Comparison of ENCODE assay signal across 8 cellular contexts in genomic region chr17:47531228-47531820, GRCh38. TPM values are rescaled to one million over a fixed set of nuclear protein-coding genes. Genes with fewer than 3 reads are reported as not detected.
DNase-seq lines count a peak whose midpoint lies in the region; ATAC-seq, FAIRE-seq and TF ChIP-seq lines count a peak whose summit lies in the region.
"Not testable (repeated sequence)": the region's sequence is repeated elsewhere in the genome, so short reads cannot be mapped to it uniquely, and the experiment has no call there.

No MANE protein-coding gene starts in this region.

- not testable (repeated sequence) for FAIRE-seq in kidney (lab: Jason Lieb, UNC)

- not testable (repeated sequence) for H3K27ac ChIP-seq in AG04450 (ENCODE audit: low read depth, low read length)
- peak overlapping the region in 52 of 59 donors; percentile 22 to 90 (median 75) for H3K27ac ChIP-seq in dorsolateral prefrontal cortex
- peak overlapping the region; percentile 53 to 71 for H3K27ac ChIP-seq in kidney (ENCODE audit: low read depth in 2 of 2, low read length in 2 of 2)
- peak overlapping the region; percentile 90 to 93 (median 92) for H3K27ac ChIP-seq in gastrocnemius medialis

- DNase-seq in AG04450 (ENCODE audit: low read depth, low spot score); gastrocnemius medialis: not testable (repeated sequence)
- DNase-seq in activated CD4-positive, alpha-beta memory T cell treated with anti-CD3 and anti-CD28 coated beads for 36 hours = peak; percentile 19
- DNase-seq in dorsolateral prefrontal cortex = peak in 1 of 10 donors; percentile 42
- peak; percentile 76 for DNase-seq in kidney

- peak overlapping the region; percentile 74 for H3K4me2 ChIP-seq in Loucy (ENCODE audit: low read depth, low read length, poor library complexity, severe bottlenecking)

- H2AFZ ChIP-seq in Loucy (ENCODE audit: low read length) = not testable (repeated sequence)

- peak overlapping the region; percentile 62 for H3K4me3 Mint-ChIP-seq in activated CD4-positive, alpha-beta memory T cell treated with anti-CD3 and anti-CD28 coated beads for 36 hours

- peak; percentile 29 for ATAC-seq in GM18868 (IDR thresholded peaks at IDR 0.05; ENCODE audit: unreplicated experiment)
- peak; percentile 28 for ATAC-seq in HG02763 (IDR thresholded peaks at IDR 0.05; ENCODE audit: unreplicated experiment)
- ATAC-seq in gastrocnemius medialis = peak; percentile 24 to 47

- not testable (repeated sequence) for H3K9me3 ChIP-seq in AG04450 (ENCODE audit: control insufficient read depth, insufficient read depth, low read length); Loucy (ENCODE audit: insufficient read depth, low read depth, low read length); kidney (ENCODE audit: control insufficient read depth in 1 of 2, low read length in 2 of 2); gastrocnemius medialis

- not testable (repeated sequence) for TF ChIP-seq POLR2A in gastrocnemius medialis (IDR thresholded peaks at IDR 0.05)

- TF ChIP-seq CTCF in AG04450 (IDR thresholded peaks at IDR 0.05; ENCODE audit: low read depth, low read length); Loucy (conservative IDR thresholded peaks at IDR 0.05; ENCODE audit: low read length); dorsolateral prefrontal cortex (IDR thresholded peaks at IDR 0.05 in 54 of 56, conservative IDR thresholded peaks at IDR 0.05 in 2 of 56; ENCODE audit: low read depth in 1 of 56, partially characterized antibody in 56 of 56); kidney (IDR thresholded peaks at IDR 0.05; ENCODE audit: borderline replicate concordance, extremely low read depth, insufficient read depth); gastrocnemius medialis (IDR thresholded peaks at IDR 0.05 in 4 of 5, conservative IDR thresholded peaks at IDR 0.05 in 1 of 5): not testable (repeated sequence)

- H3K9me2 ChIP-seq in Loucy (replicated peaks; ENCODE audit: low read depth, low read length) = not testable (repeated sequence)

- POLR2A ChIA-PET in AG04450 (lab: Yijun Ruan, JAX); activated CD4-positive, alpha-beta memory T cell treated with anti-CD3 and anti-CD28 coated beads for 36 hours (lab: Charles Lee): not testable (repeated sequence)

- in situ Hi-C loops in gastrocnemius medialis (cut with MboI; ENCODE audit: low sequenced_read_pairs in 4 of 4) = not testable (repeated sequence)

- CTCF ChIA-PET in AG04450 (lab: Charles Lee); activated CD4-positive, alpha-beta memory T cell treated with anti-CD3 and anti-CD28 coated beads for 36 hours (lab: Charles Lee): not testable (repeated sequence)

- H3K79me2 ChIP-seq in Loucy (ENCODE audit: insufficient read depth, low read length) = peaks cover 35% of the 10 kb centered on the region

- intact Hi-C loops in activated CD4-positive, alpha-beta memory T cell treated with anti-CD3 and anti-CD28 coated beads for 36 hours (cut with micrococcal nuclease) = loop anchor here (5.0 kb wide), 1 partner anchor 39 kb away; no protein-coding TSS in a partner anchor
- intact Hi-C loops in dorsolateral prefrontal cortex (cut with DNase I); kidney (cut with DNase I); gastrocnemius medialis (cut with DNase I; ENCODE audit: low total_unique reads): not testable (repeated sequence)

- H3K27me3 Mint-ChIP-seq in activated CD4-positive, alpha-beta memory T cell treated with anti-CD3 and anti-CD28 coated beads for 36 hours = not testable (repeated sequence)

- H3K36me3 Mint-ChIP-seq in activated CD4-positive, alpha-beta memory T cell treated with anti-CD3 and anti-CD28 coated beads for 36 hours = not testable (repeated sequence)

- H3K36me3 ChIP-seq in Loucy (ENCODE audit: insufficient read depth, low read length); kidney (ENCODE audit: control insufficient read depth in 1 of 2, insufficient read depth in 2 of 2, low read length in 2 of 2); gastrocnemius medialis: not testable (repeated sequence)

- H3K9ac ChIP-seq in Loucy (ENCODE audit: low read depth, low read length, poor library complexity, severe bottlenecking) = peak overlapping the region; percentile 74
- H3K9ac ChIP-seq in kidney (ENCODE audit: low read length in 2 of 2) = not testable (repeated sequence)

- peak overlapping the region; percentile 70 for H3K4me3 ChIP-seq in AG04450 (ENCODE audit: low read depth, low read length)
- H3K4me3 ChIP-seq in Loucy (ENCODE audit: low read length, poor library complexity, severe bottlenecking) = peak overlapping the region; percentile 84
- H3K4me3 ChIP-seq in dorsolateral prefrontal cortex = peak overlapping the region; percentile 26 to 76 (median 61)
- peak overlapping the region; percentile 60 to 63 for H3K4me3 ChIP-seq in kidney (ENCODE audit: low read length in 2 of 2)
- H3K4me3 ChIP-seq in gastrocnemius medialis = peak overlapping the region; percentile 57 to 72 (median 63)

- H4K20me1 ChIP-seq in Loucy (ENCODE audit: insufficient read depth, low read length, poor library complexity, severe bottlenecking) = not testable (repeated sequence)

- not testable (repeated sequence) for H3F3A ChIP-seq in Loucy (ENCODE audit: low read depth)

- not testable (repeated sequence) for H3K27me3 ChIP-seq in AG04450 (ENCODE audit: control insufficient read depth, insufficient read depth, low read length); Loucy (ENCODE audit: insufficient read depth, low read length, poor library complexity, severe bottlenecking); dorsolateral prefrontal cortex; gastrocnemius medialis

- H3K9me3 Mint-ChIP-seq in activated CD4-positive, alpha-beta memory T cell treated with anti-CD3 and anti-CD28 coated beads for 36 hours = not testable (repeated sequence)

- not testable (repeated sequence) for H3K4me1 ChIP-seq in Loucy (ENCODE audit: insufficient read depth, low read length, poor library complexity, severe bottlenecking); kidney (ENCODE audit: control insufficient read depth in 1 of 2, insufficient read depth in 1 of 2, low read depth in 1 of 2, low read length in 2 of 2)
- H3K4me1 ChIP-seq in gastrocnemius medialis = peaks cover 14 to 17% of the 10 kb centered on the region in 2 donors

- not testable (repeated sequence) for H3K4me1 Mint-ChIP-seq in activated CD4-positive, alpha-beta memory T cell treated with anti-CD3 and anti-CD28 coated beads for 36 hours (ENCODE audit: low read depth)

- not testable (repeated sequence) for H3K27ac Mint-ChIP-seq in activated CD4-positive, alpha-beta memory T cell treated with anti-CD3 and anti-CD28 coated beads for 36 hours

RNA-seq across cellular contexts. Expression of gene NPEPPS, which starts 0.4 kb away (rescaled TPM):
- polyA plus RNA-seq in AG04450 (2011; rRNA removed) = 147 and 206 TPM in 2 replicates
- polyA minus RNA-seq in AG04450 (2011; rRNA and poly(A)+ RNA removed) = 119 and 189 TPM in 2 replicates
- 100 to 1,000 TPM; 113 to 114 TPM for total RNA-seq in activated CD4-positive, alpha-beta memory T cell treated with anti-CD3 and anti-CD28 coated beads for 36 hours
- total RNA-seq in dorsolateral prefrontal cortex = 100 to 1,000 TPM; 161 to 291 (median 203) TPM
- 131 TPM for total RNA-seq in kidney
- polyA plus RNA-seq in kidney (ENCODE audit: insufficient read depth, low read depth, low replicate concordance) = 27.6 TPM
- total RNA-seq in gastrocnemius medialis = 100 to 1,000 TPM; 116 to 186 (median 157) TPM
